ENCODE assay signal across 28 cellular contexts in the genomic region with DNA sequence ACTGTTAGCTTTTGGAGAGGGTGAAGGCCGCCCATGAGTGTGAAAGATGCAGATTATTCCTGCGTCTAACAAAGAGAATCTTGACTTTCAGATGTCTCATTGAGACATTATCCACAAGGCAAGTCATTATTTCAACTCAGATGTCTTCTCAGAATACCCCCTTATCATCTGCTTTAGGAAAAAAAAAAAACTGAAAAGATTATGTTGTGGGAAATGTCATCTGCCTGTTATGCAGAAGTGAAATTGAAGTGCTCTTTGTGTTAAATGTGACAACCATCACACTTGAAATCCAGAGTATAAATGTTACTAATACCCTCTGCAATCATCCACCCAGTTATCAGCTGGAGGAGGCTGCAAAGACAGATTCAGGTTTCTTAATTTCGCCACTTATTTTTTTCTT.
"Had no signal": no experiment of that assay in that cellular context is flagged by ENCODE, and none has a peak within 500 bp of the region (broad histone marks: within the 10 kb centered on the region; RNA-seq: fewer than 3 reads in every experiment).

No MANE protein-coding gene starts in this region.

- DNase-seq: hypothalamus; immature natural killer cell; kidney; left colon; left lung; lower lobe of right lung; mammary epithelial cell; mesenchymal stem cell; naive thymus-derived CD8-positive, alpha-beta T cell; ovary; retina; right cardiac atrium; stimulated activated CD4-positive, alpha-beta T cell treated with anti-CD3 and anti-CD28 coated beads, Interleukin-12 subunit alpha, Interleukin-12 subunit beta, amount 100 ng/mL, for 4 hours; stimulated activated CD4-positive, alpha-beta T cell treated with anti-CD3 and anti-CD28 coated beads, Interleukin-15, amount 100 ng/mL, for 24 hours; stimulated activated CD4-positive, alpha-beta T cell treated with anti-CD3 and anti-CD28 coated beads, Interleukin-2, amount 100 ng/mL, for 24 hours; stimulated activated CD4-positive, alpha-beta T cell treated with anti-CD3 and anti-CD28 coated beads, Interleukin-4, amount 100 ng/mL, for 1 hour; stimulated activated naive CD4-positive, alpha-beta T cell; tibial artery; trophoblast cell; uterus had no signal

- H3K27ac Mint-ChIP-seq: immature natural killer cell; naive thymus-derived CD8-positive, alpha-beta T cell; nephron; neural progenitor cell; stimulated activated naive CD8-positive, alpha-beta T cell treated with anti-CD3 and anti-CD28 coated beads, Interleukin-15, Interleukin-2, amounts not matched to agents 100 ng/mL and 50 ng/mL, for 24 hours had no signal

- H3K36me3 Mint-ChIP-seq: immature natural killer cell had no signal

- H3K4me1 Mint-ChIP-seq: naive thymus-derived CD8-positive, alpha-beta T cell had no signal

- H3K27ac ChIP-seq: left lung, lower lobe of right lung, neural progenitor cell, ovary, skin epidermis, suprapubic skin, thoracic aorta, tibial artery, uterus had no signal

- H3K4me3 ChIP-seq: left lung, lower lobe of right lung, neural progenitor cell, ovary, skin epidermis, suprapubic skin, thoracic aorta, tibial artery, uterus had no signal

- H3K36me3 ChIP-seq: left lung, lower lobe of right lung, neural progenitor cell, ovary, suprapubic skin, thoracic aorta, tibial artery, uterus had no signal

- H3K9me3 ChIP-seq: lower lobe of right lung, ovary, suprapubic skin, thoracic aorta, uterus had no signal

- H3K27me3 Mint-ChIP-seq: naive thymus-derived CD8-positive, alpha-beta T cell; progenitor cell of endocrine pancreas; stimulated activated naive CD8-positive, alpha-beta T cell treated with anti-CD3 and anti-CD28 coated beads, Interleukin-15, Interleukin-2, amounts not matched to agents 100 ng/mL and 50 ng/mL, for 24 hours had no signal

- H3K4me3 Mint-ChIP-seq: immature natural killer cell; naive thymus-derived CD8-positive, alpha-beta T cell; nephron; neural progenitor cell; stimulated activated naive CD8-positive, alpha-beta T cell treated with anti-CD3 and anti-CD28 coated beads, Interleukin-15, Interleukin-2, amounts not matched to agents 100 ng/mL and 50 ng/mL, for 24 hours had no signal

- ATAC-seq: left colon; left lung; lower lobe of right lung; naive thymus-derived CD8-positive, alpha-beta T cell; right cardiac atrium; sciatic nerve had no signal

- H3K27me3 ChIP-seq: left lung, neural progenitor cell, ovary, suprapubic skin, tibial artery, uterus had no signal

- H3K4me2 ChIP-seq: neural progenitor cell had no signal

- H3K9me3 Mint-ChIP-seq: nephron, neural progenitor cell had no signal

- H3K4me1 ChIP-seq: left lung, lower lobe of right lung, suprapubic skin, uterus had no signal

- H2AFZ ChIP-seq: neural progenitor cell had no signal

- H3K9ac ChIP-seq: neural progenitor cell had no signal
